11 cellular contexts compared by ENCODE assay signal in the genomic region with DNA sequence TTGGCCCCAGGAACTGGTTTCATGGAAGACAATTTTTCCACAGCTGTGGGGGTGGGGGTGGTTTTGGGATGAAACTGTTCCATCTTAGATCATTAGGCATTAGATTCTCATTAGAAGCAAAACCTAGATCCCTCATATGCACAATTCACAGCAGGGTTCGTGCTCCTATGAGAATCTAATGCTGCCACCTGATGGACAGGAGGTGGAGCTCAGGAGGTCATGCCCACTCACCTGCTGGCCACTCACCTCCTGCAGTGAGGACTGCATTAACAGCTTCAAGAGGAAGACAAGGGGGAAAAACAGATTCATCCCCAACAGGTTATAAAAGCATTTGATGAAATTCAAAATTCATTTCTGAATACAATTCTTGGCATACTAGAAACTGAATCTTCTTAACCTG. TPM values are rescaled to one million over a fixed set of nuclear protein-coding genes. Genes with fewer than 3 reads are reported as not detected.
DNase-seq lines count a peak whose midpoint lies in the region; ATAC-seq and TF ChIP-seq lines count a peak whose summit lies in the region.
"Had no signal": no experiment of that assay in that cellular context is flagged by ENCODE, and none has a peak within 500 bp of the region (broad histone marks: within the 10 kb centered on the region; RNA-seq: fewer than 3 reads in every experiment).

No MANE protein-coding gene starts in this region.

- H3K9me3 ChIP-seq in hepatocyte (ENCODE audit: low read depth): no peaks in the 10 kb centered on the region
- H3K9me3 ChIP-seq in tibial artery: no peaks in the 10 kb centered on the region
- H3K9me3 ChIP-seq: sigmoid colon had no signal

- no peak for ATAC-seq in HG03565 (IDR thresholded peaks at IDR 0.05; ENCODE audit: unreplicated experiment)

- intact Hi-C loops in tibial artery (cut with DNase I; ENCODE audit: low total_unique reads): no loop called here

- no peak overlapping the region for H2AFZ ChIP-seq in hepatocyte

- in situ Hi-C loops in ACHN (cut with HindIII; ENCODE audit: low pct_ligation_motif_present, low pct_unique_long_range_greater_than_20kb, low sequenced_read_pairs) (no loop called here), GM13976 (cut with MboI; ENCODE audit: low sequenced_read_pairs, unreplicated experiment) (no loop called here)

- H3K4me1 ChIP-seq in hepatocyte (ENCODE audit: insufficient read depth): no peaks in the 10 kb centered on the region
- H3K4me1 ChIP-seq in tibial artery: no peaks in the 10 kb centered on the region
- H3K4me1 ChIP-seq: sigmoid colon had no signal

- H4K20me1 ChIP-seq in hepatocyte (ENCODE audit: insufficient read depth, poor library complexity, severe bottlenecking): no peaks in the 10 kb centered on the region

- no peak overlapping the region for H3K4me3 ChIP-seq in hepatocyte
- no peak overlapping the region for H3K4me3 ChIP-seq in tibial artery
- H3K4me3 ChIP-seq: sigmoid colon had no signal

- 76% methylated on average over 1 of the region's 1 CpG for WGBS in hepatocyte (ENCODE audit: low lambda C conversion rate, missing lambda C conversion rate)

- no peak overlapping the region for H3K27ac ChIP-seq in hepatocyte
- H3K27ac ChIP-seq in tibial artery: no peak overlapping the region
- H3K27ac ChIP-seq: sigmoid colon had no signal

- H3K27me3 ChIP-seq in hepatocyte: no peaks in the 10 kb centered on the region
- H3K27me3 ChIP-seq in tibial artery: no peaks in the 10 kb centered on the region
- H3K27me3 ChIP-seq: sigmoid colon had no signal

- no peaks in the 10 kb centered on the region for H3K9me2 ChIP-seq in hepatocyte (replicated peaks; ENCODE audit: insufficient read depth)

- TF ChIP-seq CTCF in GM13976 (IDR thresholded peaks at IDR 0.05; ENCODE audit: borderline replicate concordance, control extremely low read depth, extremely low read depth, insufficient read depth, missing control alignments) (peak; percentile 20), hepatocyte (IDR thresholded peaks at IDR 0.05; ENCODE audit: poor library complexity) (peak; percentile 41), tibial artery (IDR thresholded peaks at IDR 0.05) (no peak)

- no peaks in the 10 kb centered on the region for H3K79me2 ChIP-seq in hepatocyte

- peak; percentile 24 for DNase-seq in ACHN
- no peak for DNase-seq in GM13976 (ENCODE audit: low spot score)
- peak; percentile 12 for DNase-seq in RPMI8226
- no peak for DNase-seq in hepatocyte (ENCODE audit: low spot score)
- DNase-seq in iPS-NIHi11 (ENCODE audit: low spot score): no peak
- no peak for DNase-seq in ureter (ENCODE audit: low spot score)
- no peak for DNase-seq in tibial artery
- DNase-seq: DMS79; sigmoid colon; stimulated activated naive B cell treated with anti-CD40 and anti-IgM and Interleukin-4, amounts not matched to agents 10 μg/mL and 1 μg/mL and 100 μg/mL, for 72 hours had no signal

- H3K36me3 ChIP-seq in hepatocyte (replicated peaks; ENCODE audit: insufficient read depth, low read depth): no peaks in the 10 kb centered on the region
- H3K36me3 ChIP-seq in tibial artery: peaks cover 34 to 88% (median 52%) of the 10 kb centered on the region in 3 donors

- H3K4me2 ChIP-seq in hepatocyte: no peak overlapping the region

RNA-seq across cellular contexts. Expression of gene THAP4, which starts 38.5 kb away (rescaled TPM):
- total RNA-seq in hepatocyte: 33.5 and 43.2 TPM in 2 replicates
- polyA plus RNA-seq in hepatocyte: 58.1 and 59.8 TPM in 2 replicates
- total RNA-seq in ureter: 41.9 TPM

RNA-seq across cellular contexts. Expression of gene ATG4B, which starts 39.0 kb away (rescaled TPM):
- 61.0 and 61.3 TPM in 2 replicates for total RNA-seq in hepatocyte
- polyA plus RNA-seq in hepatocyte: 108 and 126 TPM in 2 replicates
- total RNA-seq in ureter: 82.9 TPM

RNA-seq across cellular contexts. Expression of gene BOK, which starts 39.9 kb away (rescaled TPM):
- total RNA-seq in hepatocyte (24.2 and 25.4 TPM in 2 replicates), ureter (16.0 TPM)
- polyA plus RNA-seq in hepatocyte: 26.5 and 39.7 TPM in 2 replicates

Comparison
In these comparisons a context has a peak if more than half of its experiments do, and no peak if none do; other contexts are left out.
1. DNase-seq: peak in ACHN (single experiment) and RPMI8226 (single experiment); none in GM13976 (single experiment), hepatocyte (single experiment), iPS-NIHi11 (single experiment), ureter (single experiment) and tibial artery (0 of 2).
2. CTCF ChIP-seq: peak in GM13976 (single experiment) and hepatocyte (single experiment); none in tibial artery (0 of 2).